12 cellular contexts compared by ENCODE assay signal in genomic region chr10:4371691-4372295, GRCh38.
"Had no signal": no experiment of that assay in that cellular context is flagged by ENCODE, and none has a peak within 500 bp of the region (broad histone marks: within the 10 kb centered on the region; RNA-seq: fewer than 3 reads in every experiment).

No MANE protein-coding gene starts in this region.

- H3K27me3 ChIP-seq: adrenal gland, breast epithelium, tibial artery, vagina had no signal

- H3K4me1 ChIP-seq: adrenal gland, breast epithelium, parathyroid adenoma, tibial artery had no signal

- H3K36me3 ChIP-seq: adrenal gland, breast epithelium, tibial artery, vagina had no signal

- H3K9me3 Mint-ChIP-seq: activated naive CD4-positive, alpha-beta T cell treated with anti-CD3 and anti-CD28 coated beads, Interleukin-2, amount 10 ng/mL, durations not matched to agents 7 days and 5 days had no signal

- H3K36me3 Mint-ChIP-seq: activated naive CD4-positive, alpha-beta T cell treated with anti-CD3 and anti-CD28 coated beads, Interleukin-2, amount 10 ng/mL, durations not matched to agents 7 days and 5 days had no signal

- H3K9ac ChIP-seq: parathyroid adenoma had no signal

- H3K27ac ChIP-seq: adrenal gland, parathyroid adenoma, tibial artery, vagina had no signal

- H3K27me3 Mint-ChIP-seq: activated T-helper 17 cell treated with anti-CD3 and anti-CD28 coated beads, Interleukin-2, amount 50 U/mL, for 72 hours had no signal

- H3K4me3 ChIP-seq: adrenal gland, breast epithelium, skin epidermis, tibial artery, vagina had no signal

- H3K27ac Mint-ChIP-seq: activated naive CD4-positive, alpha-beta T cell treated with anti-CD3 and anti-CD28 coated beads, Interleukin-2, amount 10 ng/mL, durations not matched to agents 7 days and 5 days; activated T-helper 17 cell treated with anti-CD3 and anti-CD28 coated beads, Interleukin-2, amount 50 U/mL, for 72 hours had no signal

- H3K9me3 ChIP-seq: adrenal gland, breast epithelium, tibial artery, vagina had no signal

- H3K4me1 Mint-ChIP-seq: activated naive CD4-positive, alpha-beta T cell treated with anti-CD3 and anti-CD28 coated beads, Interleukin-2, amount 10 ng/mL, durations not matched to agents 7 days and 5 days; activated T-helper 17 cell treated with anti-CD3 and anti-CD28 coated beads, Interleukin-2, amount 50 U/mL, for 72 hours had no signal

- H2AFZ ChIP-seq: parathyroid adenoma had no signal

- H3K4me3 Mint-ChIP-seq: activated naive CD4-positive, alpha-beta T cell treated with anti-CD3 and anti-CD28 coated beads, Interleukin-2, amount 10 ng/mL, durations not matched to agents 7 days and 5 days; activated T-helper 17 cell treated with anti-CD3 and anti-CD28 coated beads, Interleukin-2, amount 50 U/mL, for 72 hours had no signal

- H3K79me2 ChIP-seq: parathyroid adenoma had no signal

- DNase-seq: activated CD4-positive, alpha-beta T cell treated with anti-CD3 and anti-CD28 coated beads, Interleukin-2, amount 50 U/mL, for 1 hour; activated naive CD4-positive, alpha-beta T cell treated with anti-CD3 and anti-CD28 coated beads, Interleukin-2, amount 10 ng/mL, durations not matched to agents 7 days and 5 days; activated T-cell treated with anti-CD3 and anti-CD28 coated beads for 4 hours; adrenal gland; mesendoderm; retina; tibial artery had no signal
